Comparison of ENCODE assay signal across 11 cellular contexts in the genomic region with DNA sequence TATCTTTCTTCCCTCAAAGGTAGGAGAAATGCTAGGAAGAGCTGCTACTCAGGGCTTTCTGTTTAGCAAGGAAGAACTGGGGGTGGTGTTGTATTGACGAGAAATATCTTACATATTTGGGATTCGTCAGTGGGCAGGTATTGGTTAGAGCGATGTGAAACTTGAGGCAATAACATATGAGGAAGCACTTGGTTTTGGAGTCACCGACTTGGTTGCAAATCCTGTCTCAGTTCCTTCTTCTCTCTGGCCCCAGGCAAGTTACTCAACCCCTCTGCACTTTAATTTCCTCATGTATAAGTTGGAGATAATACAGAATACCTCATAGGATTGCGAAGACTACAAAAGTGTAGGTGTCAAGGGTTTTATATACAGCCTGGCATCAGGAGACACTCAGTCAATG. TPM values are rescaled to one million over a fixed set of nuclear protein-coding genes. Genes with fewer than 3 reads are reported as not detected.
DNase-seq lines count a peak whose midpoint lies in the region; ATAC-seq and TF ChIP-seq lines count a peak whose summit lies in the region.
"Had no signal": no experiment of that assay in that cellular context is flagged by ENCODE, and none has a peak within 500 bp of the region (broad histone marks: within the 10 kb centered on the region; RNA-seq: fewer than 3 reads in every experiment).

No MANE protein-coding gene starts in this region.

- POLR2A ChIA-PET in OCI-LY7 (lab: Charles Lee) = interaction anchor here (0.7 kb wide), 1 partner anchor 204 kb away, joined by 3 read pairs; no protein-coding TSS in a partner anchor

- H3K9me2 ChIP-seq in OCI-LY7 (ENCODE audit: insufficient read depth, low read length) = no peaks in the 10 kb centered on the region

- TF ChIP-seq CTCF in OCI-LY7 (conservative IDR thresholded peaks at IDR 0.05; ENCODE audit: low read length) = no peak
- TF ChIP-seq CTCF in testis (IDR thresholded peaks at IDR 0.05) = no peak

- H3K27me3 ChIP-seq in testis = no peaks in the 10 kb centered on the region

- H3K79me2 ChIP-seq in OCI-LY7 (ENCODE audit: insufficient read depth, low read depth, low read length) = no peaks in the 10 kb centered on the region

- DNase-seq in OCI-LY7 (ENCODE audit: low spot score) (peak; percentile 36), naive B cell (peak; percentile 42), NCI-H1694 treated with DMSO at 0.1 percent for 48 hours (lab: John Stamatoyannopoulos, UW) (no peak), mesenteric fat pad (ENCODE audit: low spot score) (no peak), testis (no peak)
- DNase-seq in activated T-cell treated with anti-CD3 and anti-CD28 coated beads, Interleukin-2, amount 50 U/mL, for 4 hours = no peak
- DNase-seq: activated CD4-positive, alpha-beta T cell treated with anti-CD3 and anti-CD28 coated beads for 36 hours; NCI-H446 had no signal

- H3K36me3 ChIP-seq in OCI-LY7 (ENCODE audit: insufficient read depth, low read length) (no peaks in the 10 kb centered on the region), testis (ENCODE audit: low read depth, missing control alignments) (no peaks in the 10 kb centered on the region)

- H4K20me1 ChIP-seq in OCI-LY7 (ENCODE audit: insufficient read depth, low read length) = no peaks in the 10 kb centered on the region

- ATAC-seq in GM18868 (IDR thresholded peaks at IDR 0.05; ENCODE audit: unreplicated experiment) (peak; percentile 96), HG02970 (IDR thresholded peaks at IDR 0.05; ENCODE audit: low FRiP score, unreplicated experiment) (peak; percentile 66), naive B cell (ENCODE audit: low read depth in 2 of 2) (peak; percentile 94 to 100)
- no peak for ATAC-seq in activated T-cell treated with anti-CD3 and anti-CD28 coated beads, Interleukin-2, amount 50 U/mL, for 4 hours
- ATAC-seq: activated CD4-positive, alpha-beta T cell treated with anti-CD3 and anti-CD28 coated beads for 36 hours had no signal

- CTCF ChIA-PET in OCI-LY7 (lab: Charles Lee; ENCODE audit: unreplicated experiment) = interaction anchor here (1.3 kb wide), 1 partner anchor 13 kb away, joined by 3 read pairs; no protein-coding TSS in a partner anchor

- H3K4me2 ChIP-seq in OCI-LY7 (ENCODE audit: low read length) = 0 out of 2 replicates have a peak overlapping the region, but pooled peaks have one; percentile 4

- H2AFZ ChIP-seq in OCI-LY7 (ENCODE audit: low read length) = no peak overlapping the region

- BruUV-seq in OCI-LY7 (replicated peaks; lab: Mats Ljungman, UMichigan) = no TSS peak

- TF ChIP-seq POLR2A in testis (IDR thresholded peaks at IDR 0.05) = no peak

- H3K4me3 ChIP-seq in OCI-LY7 (ENCODE audit: low read depth, low read length, poor library complexity, severe bottlenecking) (no peak overlapping the region), testis (no peak overlapping the region)

- H3K4me1 Mint-ChIP-seq in naive B cell = peaks cover 9 to 16% (median 12%) of the 10 kb centered on the region in 3 donors
- H3K4me1 Mint-ChIP-seq in activated T-cell treated with anti-CD3 and anti-CD28 coated beads, Interleukin-2, amount 50 U/mL, for 4 hours (ENCODE audit: low read depth) = peaks cover 2% of the 10 kb centered on the region

- H3K4me1 ChIP-seq in OCI-LY7 (ENCODE audit: insufficient read depth, low read length, poor library complexity, severe bottlenecking) = peaks cover 3% of the 10 kb centered on the region
- no peaks in the 10 kb centered on the region for H3K4me1 ChIP-seq in testis

- H3K27me3 Mint-ChIP-seq in naive B cell = no peaks in the 10 kb centered on the region
- H3K27me3 Mint-ChIP-seq in activated T-cell treated with anti-CD3 and anti-CD28 coated beads, Interleukin-2, amount 50 U/mL, for 4 hours (ENCODE audit: low read depth) = no peaks in the 10 kb centered on the region
- H3K27me3 Mint-ChIP-seq: activated CD4-positive, alpha-beta T cell treated with anti-CD3 and anti-CD28 coated beads for 36 hours had no signal

- H3K9me3 ChIP-seq in OCI-LY7 (ENCODE audit: low read length) (no peaks in the 10 kb centered on the region), testis (no peaks in the 10 kb centered on the region)

- no peaks in the 10 kb centered on the region for H3K36me3 Mint-ChIP-seq in naive B cell
- H3K36me3 Mint-ChIP-seq in activated T-cell treated with anti-CD3 and anti-CD28 coated beads, Interleukin-2, amount 50 U/mL, for 4 hours (ENCODE audit: insufficient read depth) = no peaks in the 10 kb centered on the region

- H3K27ac ChIP-seq in OCI-LY7 (ENCODE audit: low read depth, low read length, poor library complexity, severe bottlenecking) = no peak overlapping the region
- H3K27ac ChIP-seq in testis = no peak overlapping the region

- H3K27ac Mint-ChIP-seq in naive B cell = peak overlapping the region in 1 of 6 donors; percentile 5
- H3K27ac Mint-ChIP-seq: activated CD4-positive, alpha-beta T cell treated with anti-CD3 and anti-CD28 coated beads for 36 hours had no signal

- intact Hi-C loops in OCI-LY7 (cut with micrococcal nuclease; ENCODE audit: unreplicated experiment) = no loop called here
- intact Hi-C loops in testis (cut with DNase I; ENCODE audit: low total_unique reads) = no loop called here

- H3K9me3 Mint-ChIP-seq in naive B cell = peaks cover 0 to 2% (median 0%) of the 10 kb centered on the region in 7 donors
- H3K9me3 Mint-ChIP-seq in activated T-cell treated with anti-CD3 and anti-CD28 coated beads, Interleukin-2, amount 50 U/mL, for 4 hours = no peaks in the 10 kb centered on the region

- peak overlapping the region in 1 of 8 donors; percentile 40 for H3K4me3 Mint-ChIP-seq in naive B cell
- H3K4me3 Mint-ChIP-seq in activated T-cell treated with anti-CD3 and anti-CD28 coated beads, Interleukin-2, amount 50 U/mL, for 4 hours = no peak overlapping the region
- H3K4me3 Mint-ChIP-seq: activated CD4-positive, alpha-beta T cell treated with anti-CD3 and anti-CD28 coated beads for 36 hours had no signal

- WGBS in testis, 2 donors = 88 to 90% methylated on average over 5 of the region's 5 CpGs

RNA-seq across cellular contexts. Expression of gene GPAT3, which starts 34.1 kb away (rescaled TPM):
- 0.41 TPM in 1 of 2 replicates, not detected in the other for total RNA-seq in OCI-LY7 (2014; rRNA removed; shearing (Covaris generic))
- total RNA-seq in OCI-LY7 (2022) (not detected in 2 replicates), mesenteric fat pad (9.2 TPM), testis (1 to 10 TPM; 5.7 to 6.4 TPM)
- polyA plus RNA-seq in naive B cell (ENCODE audit: low read depth in 6 of 6) (under 1 TPM in 1 of 6 donors, not detected in 5; 0.53 TPM), testis (ENCODE audit: insufficient read depth, low read depth, low replicate concordance) (16.2 TPM)
- total RNA-seq in activated T-cell treated with anti-CD3 and anti-CD28 coated beads, Interleukin-2, amount 50 U/mL, for 4 hours = 1 to 10 TPM; 2.1 to 4.5 (median 2.6) TPM
- polyA plus RNA-seq: neural cell had no signal

Comparison
In these comparisons a context has a peak if more than half of its experiments do, and no peak if none do; other contexts are left out.
1. ATAC-seq: peak in GM18868 (single experiment), HG02970 (single experiment) and naive B cell (2 of 2); none in activated T-cell treated with anti-CD3 and anti-CD28 coated beads, Interleukin-2, amount 50 U/mL, for 4 hours (0 of 2).
2. DNase-seq: peak in OCI-LY7 (single experiment) and naive B cell (single experiment); none in NCI-H1694 treated with DMSO at 0.1 percent for 48 hours (single experiment), activated T-cell treated with anti-CD3 and anti-CD28 coated beads, Interleukin-2, amount 50 U/mL, for 4 hours (single experiment), mesenteric fat pad (single experiment) and testis (single experiment).